Comparison of ENCODE assay signal across 14 cellular contexts in genomic region chr20:50277460-50278376, GRCh38.
A peak's percentile ranks its signal among the peaks of the same experiment; 100 is the strongest.
DNase-seq lines count a peak whose midpoint lies in the region; ATAC-seq, FAIRE-seq and TF ChIP-seq lines count a peak whose summit lies in the region.
"Had no signal": no experiment of that assay in that cellular context is flagged by ENCODE, and none has a peak within 500 bp of the region (broad histone marks: within the 10 kb centered on the region; RNA-seq: fewer than 3 reads in every experiment).

No MANE protein-coding gene starts in this region.

- H3K36me3 ChIP-seq in heart left ventricle: no peaks in the 10 kb centered on the region
- H3K36me3 ChIP-seq in uterus: no peaks in the 10 kb centered on the region

- TF ChIP-seq CTCF in heart left ventricle (IDR thresholded peaks at IDR 0.05): no peak
- TF ChIP-seq CTCF in osteocyte (IDR thresholded peaks at IDR 0.05): no peak
- no peak for TF ChIP-seq CTCF in uterus (IDR thresholded peaks at IDR 0.05)

- peak overlapping the region in 1 of 12 donors; percentile 44 for H3K4me3 ChIP-seq in heart left ventricle
- H3K4me3 ChIP-seq in uterus: no peak overlapping the region

- DNase-seq in heart left ventricle (peak in 1 of 5 donors; percentile 27), cardiac septum (ENCODE audit: low spot score) (no peak), left ventricle myocardium superior (no peak), osteocyte (ENCODE audit: extremely low spot score, unreplicated experiment) (no peak), uterus (no peak), NCI-H1436 treated with DMSO at 0.1 percent for 48 hours (lab: John Stamatoyannopoulos, UW) (no peak), RCC 7860 (ENCODE audit: low spot score) (no peak)
- DNase-seq: activated T-cell treated with anti-CD3 and anti-CD28 coated beads for 4 hours; KG1; midbrain; NCI-H146; NCI-H526 treated with DMSO at 0.1 percent for 48 hours; stimulated activated naive CD4-positive, alpha-beta T cell had no signal

- H3K4me1 ChIP-seq in heart left ventricle (peaks cover 0 to 89% (median 13%) of the 10 kb centered on the region in 12 donors), uterus (peaks cover 0 to 4% of the 10 kb centered on the region in 2 donors)

- no peaks in the 10 kb centered on the region for H3K27me3 ChIP-seq in heart left ventricle
- no peaks in the 10 kb centered on the region for H3K27me3 ChIP-seq in uterus

- H3K4me1 Mint-ChIP-seq in osteocyte (ENCODE audit: unreplicated experiment): peaks cover 22% of the 10 kb centered on the region

- no peaks in the 10 kb centered on the region for H3K36me3 Mint-ChIP-seq in osteocyte (ENCODE audit: unreplicated experiment)

- no peaks in the 10 kb centered on the region for H3K9me3 ChIP-seq in heart left ventricle
- H3K9me3 ChIP-seq in uterus: no peaks in the 10 kb centered on the region

- no peaks in the 10 kb centered on the region for H3K9me3 Mint-ChIP-seq in osteocyte (ENCODE audit: unreplicated experiment)

- H3K27ac ChIP-seq in heart left ventricle: peak overlapping the region in 11 of 12 donors; percentile 53 to 94 (median 77)
- peak overlapping the region; percentile 31 to 76 for H3K27ac ChIP-seq in uterus

- intact Hi-C loops in heart left ventricle (cut with DNase I) (loop anchor here in 6 of 10 donors (2.0 to 10.0 kb wide), 6 partner anchors 83 to 187 kb away; partner anchors contain the start of gene CEBPB (in 6 of the 6)), cardiac septum (cut with DNase I) (loop anchor here (2.0 to 5.0 kb wide), 3 partner anchors 50 to 101 kb away; partner anchors contain the start of gene CEBPB), left ventricle myocardium superior (cut with micrococcal nuclease) (no loop called here), uterus (cut with DNase I; ENCODE audit: low total_unique reads) (no loop called here)

- no peaks in the 10 kb centered on the region for H3K27me3 Mint-ChIP-seq in osteocyte (ENCODE audit: unreplicated experiment)

- no peak for FAIRE-seq in RCC 7860 (lab: Jason Lieb, UNC)

- 79 to 90% (median 83%) methylated on average over 9 to 16 of the region's 16 CpGs for WGBS in heart left ventricle, 4 donors

- no peak for TF ChIP-seq POLR2A in heart left ventricle (IDR thresholded peaks at IDR 0.05)
- TF ChIP-seq POLR2A in uterus (IDR thresholded peaks at IDR 0.05): no peak

- H3K27ac Mint-ChIP-seq in osteocyte (ENCODE audit: unreplicated experiment): peak overlapping the region; percentile 61

- ATAC-seq in heart left ventricle (peak in 1 of 4 donors; percentile 5), left ventricle myocardium superior (peak; percentile 9), HG03442 (IDR thresholded peaks at IDR 0.05; ENCODE audit: unreplicated experiment) (no peak)

- no peak overlapping the region for H3K4me3 Mint-ChIP-seq in osteocyte (ENCODE audit: unreplicated experiment)

Comparison
In these comparisons a context has a peak if more than half of its experiments do, and no peak if none do; other contexts are left out.
1. intact Hi-C loops: an anchor here in heart left ventricle (2.0 to 10.0 kb wide) and cardiac septum (2.0 to 5.0 kb wide); none called in left ventricle myocardium superior and uterus.